Comparison of ENCODE assay signal across 24 cellular contexts in the genomic region with DNA sequence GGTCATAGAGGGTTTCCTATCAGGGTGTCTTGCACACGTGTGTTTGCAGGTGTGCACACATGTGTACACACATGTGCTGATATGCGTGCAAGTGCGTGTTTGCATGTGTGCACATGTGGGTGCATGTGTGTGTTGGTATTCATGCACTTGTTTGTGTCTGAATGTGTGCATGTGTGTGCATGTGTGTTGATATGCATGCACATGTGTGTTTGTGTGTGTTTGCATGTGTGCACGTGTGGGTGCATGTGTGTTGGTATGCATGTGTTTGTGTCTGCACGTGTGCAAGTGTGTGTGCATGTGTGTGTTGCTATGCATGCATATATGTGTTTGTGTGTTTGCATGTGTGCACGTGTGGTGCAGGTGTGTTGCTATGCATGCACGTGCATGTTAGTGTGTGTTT.
"Had no signal": no experiment of that assay in that cellular context is flagged by ENCODE, and none has a peak within 500 bp of the region (broad histone marks: within the 10 kb centered on the region; RNA-seq: fewer than 3 reads in every experiment).

No MANE protein-coding gene starts in this region.

- H3K27me3 ChIP-seq: body of pancreas had no signal

- H3K27me3 Mint-ChIP-seq: activated CD4-positive, alpha-beta T cell treated with anti-CD3 and anti-CD28 coated beads, Interleukin-2, amount 10 ng/mL, durations not matched to agents 7 days and 5 days had no signal

- H3K4me1 Mint-ChIP-seq: activated CD4-positive, alpha-beta T cell treated with anti-CD3 and anti-CD28 coated beads for 36 hours; activated CD4-positive, alpha-beta T cell treated with anti-CD3 and anti-CD28 coated beads, Interleukin-2, amount 10 ng/mL, durations not matched to agents 7 days and 5 days had no signal

- H3K36me3 ChIP-seq: adrenal gland, SJCRH30 had no signal

- H3K4me3 ChIP-seq: adrenal gland, body of pancreas, SJCRH30, SK-N-MC had no signal

- H3K9me3 Mint-ChIP-seq: activated CD4-positive, alpha-beta T cell treated with anti-CD3 and anti-CD28 coated beads, Interleukin-2, amount 10 ng/mL, durations not matched to agents 7 days and 5 days; activated naive CD4-positive, alpha-beta T cell treated with anti-CD3 and anti-CD28 coated beads for 36 hours; activated naive CD4-positive, alpha-beta T cell treated with anti-CD3 and anti-CD28 coated beads, Interleukin-2, amount 50 U/mL, for 72 hours; activated T-cell treated with anti-CD3 and anti-CD28 coated beads, Interleukin-2, amount 50 U/mL, for 24 hours had no signal

- H3K27ac ChIP-seq: adrenal gland, body of pancreas, SJCRH30, SK-N-MC had no signal

- H3K36me3 Mint-ChIP-seq: activated naive CD4-positive, alpha-beta T cell treated with anti-CD3 and anti-CD28 coated beads, Interleukin-2, amount 50 U/mL, for 72 hours had no signal

- DNase-seq: activated CD4-positive, alpha-beta T cell treated with anti-CD3 and anti-CD28 coated beads for 36 hours; activated CD4-positive, alpha-beta T cell treated with anti-CD3 and anti-CD28 coated beads, Interleukin-2, amount 10 ng/mL, durations not matched to agents 7 days and 5 days; activated CD4-positive, alpha-beta T cell treated with anti-CD3 and anti-CD28 coated beads, Interleukin-2, amount 50 U/mL, for 48 hours; activated CD8-positive, alpha-beta T cell treated with anti-CD3 and anti-CD28 coated beads, Interleukin-2, amount 10 ng/mL, durations not matched to agents 7 days and 5 days; activated gamma-delta T cell treated with Interleukin-2 at 50 U/mL for 16 hours; activated naive CD4-positive, alpha-beta T cell treated with anti-CD3 and anti-CD28 coated beads for 36 hours; activated T-cell treated with anti-CD3 and anti-CD28 coated beads, Interleukin-2, amount 50 U/mL, for 24 hours; body of pancreas; Karpas-422; KBM-7; NCI-H1105 treated with DMSO at 0.1 percent for 48 hours; NCI-H1436; NCI-H1694; NCI-H1930; NCI-H2081 treated with DMSO at 0.1 percent for 48 hours; NCI-H345; NCI-H524 treated with DMSO at 0.1 percent for 48 hours; SHP77; SJCRH30; T1000 had no signal

- H3K9me3 ChIP-seq: adrenal gland, body of pancreas, SJCRH30 had no signal

- H3K27ac Mint-ChIP-seq: activated CD4-positive, alpha-beta T cell treated with anti-CD3 and anti-CD28 coated beads for 36 hours; activated CD4-positive, alpha-beta T cell treated with anti-CD3 and anti-CD28 coated beads, Interleukin-2, amount 10 ng/mL, durations not matched to agents 7 days and 5 days; activated CD8-positive, alpha-beta T cell treated with anti-CD3 and anti-CD28 coated beads, Interleukin-2, amount 10 ng/mL, durations not matched to agents 7 days and 5 days; activated naive CD4-positive, alpha-beta T cell treated with anti-CD3 and anti-CD28 coated beads for 36 hours; activated naive CD4-positive, alpha-beta T cell treated with anti-CD3 and anti-CD28 coated beads, Interleukin-2, amount 50 U/mL, for 72 hours; activated T-cell treated with anti-CD3 and anti-CD28 coated beads, Interleukin-2, amount 50 U/mL, for 24 hours had no signal

- H3K4me1 ChIP-seq: adrenal gland, SJCRH30 had no signal

- ATAC-seq: activated CD4-positive, alpha-beta T cell treated with anti-CD3 and anti-CD28 coated beads for 36 hours; activated CD8-positive, alpha-beta T cell treated with anti-CD3 and anti-CD28 coated beads, Interleukin-2, amount 10 ng/mL, durations not matched to agents 7 days and 5 days; activated naive CD4-positive, alpha-beta T cell treated with anti-CD3 and anti-CD28 coated beads, Interleukin-2, amount 50 U/mL, for 72 hours; body of pancreas; Panc1 had no signal

- H3K4me3 Mint-ChIP-seq: activated CD4-positive, alpha-beta T cell treated with anti-CD3 and anti-CD28 coated beads for 36 hours; activated CD4-positive, alpha-beta T cell treated with anti-CD3 and anti-CD28 coated beads, Interleukin-2, amount 10 ng/mL, durations not matched to agents 7 days and 5 days; activated CD8-positive, alpha-beta T cell treated with anti-CD3 and anti-CD28 coated beads, Interleukin-2, amount 10 ng/mL, durations not matched to agents 7 days and 5 days; activated naive CD4-positive, alpha-beta T cell treated with anti-CD3 and anti-CD28 coated beads for 36 hours; activated T-cell treated with anti-CD3 and anti-CD28 coated beads, Interleukin-2, amount 50 U/mL, for 24 hours had no signal
